ENCODE assay signal across 10 cellular contexts in genomic region chr18:57806891-57807280, GRCh38. TPM values are rescaled to one million over a fixed set of nuclear protein-coding genes. Genes with fewer than 3 reads are reported as not detected.
DNase-seq lines count a peak whose midpoint lies in the region; TF ChIP-seq lines count a peak whose summit lies in the region.
"Had no signal": no experiment of that assay in that cellular context is flagged by ENCODE, and none has a peak within 500 bp of the region (broad histone marks: within the 10 kb centered on the region; RNA-seq: fewer than 3 reads in every experiment).

No MANE protein-coding gene starts in this region.

- TF ChIP-seq EP300 in transverse colon (IDR thresholded peaks at IDR 0.05; ENCODE audit: low read depth): no peak

- no peaks in the 10 kb centered on the region; the same call in 1 of the 2 replicates for H3K27me3 Mint-ChIP-seq in HFFc6 (ENCODE audit: insufficient read depth)

- H3K4me1 ChIP-seq in adipocyte (ENCODE audit: control insufficient read depth, insufficient read depth, low read length) (peaks cover 43% of the 10 kb centered on the region), right atrium auricular region (peaks cover 0 to 43% of the 10 kb centered on the region in 2 donors), transverse colon (peaks cover 8 to 34% (median 17%) of the 10 kb centered on the region in 4 donors)

- H3K4me3 Mint-ChIP-seq in HFFc6: peak overlapping the region; percentile 80
- H3K4me3 Mint-ChIP-seq: stimulated activated naive B cell treated with anti-CD40 and anti-IgM and Interleukin-4, amounts not matched to agents 10 μg/mL and 1 μg/mL and 100 μg/mL, for 72 hours had no signal

- no peak for TF ChIP-seq POLR2A in transverse colon (IDR thresholded peaks at IDR 0.05)

- H3K9ac ChIP-seq in adipocyte (ENCODE audit: low read length): peak overlapping the region; percentile 82

- WGBS in transverse colon (ENCODE audit: low coverage in 1 of 2), 2 donors: 24 to 35% methylated on average over 3 of the region's 3 CpGs

- in situ Hi-C loops in transverse colon (cut with MboI; ENCODE audit: low pct_ligation_motif_present in 1 of 4, low pct_unique_long_range_greater_than_20kb in 1 of 4, low sequenced_read_pairs in 3 of 4): no loop called here

- H3K27me3 ChIP-seq in adipocyte (replicated peaks; ENCODE audit: control insufficient read depth, insufficient read depth, low read length): no peaks in the 10 kb centered on the region
- H3K27me3 ChIP-seq in right atrium auricular region: no peaks in the 10 kb centered on the region
- H3K27me3 ChIP-seq in transverse colon: peaks cover 14% of the 10 kb centered on the region

- peak overlapping the region; percentile 89 for H3K27ac Mint-ChIP-seq in HFFc6
- H3K27ac Mint-ChIP-seq: stimulated activated naive B cell treated with anti-CD40 and anti-IgM and Interleukin-4, amounts not matched to agents 10 μg/mL and 1 μg/mL and 100 μg/mL, for 72 hours had no signal

- H3K4me1 Mint-ChIP-seq in HFFc6 (ENCODE audit: low read depth): peaks cover 67% of the 10 kb centered on the region

- H3K27ac ChIP-seq in right atrium auricular region (peak overlapping the region; percentile 51 to 70), transverse colon (peak overlapping the region; percentile 49 to 73 (median 66))

- H3K4me3 ChIP-seq in adipocyte (ENCODE audit: low read length) (peak overlapping the region; percentile 69), right atrium auricular region (no peak overlapping the region), transverse colon (no peak overlapping the region)

- DNase-seq in HFFc6 (peak; percentile 87), adipocyte (ENCODE audit: low read depth) (peak; percentile 76), right atrium auricular region (ENCODE audit: low spot score) (peak; percentile 71), transverse colon (no peak), ecto neural progenitor cell (ENCODE audit: low spot score) (no peak), NK-92 (lab: John Stamatoyannopoulos, UW; ENCODE audit: unreplicated experiment) (no peak), MV-4-11 (lab: John Stamatoyannopoulos, UW) (no peak)
- DNase-seq: NCI-H1105 treated with DMSO at 0.1 percent for 48 hours; SHP77; stimulated activated naive B cell treated with anti-CD40 and anti-IgM and Interleukin-4, amounts not matched to agents 10 μg/mL and 1 μg/mL and 100 μg/mL, for 72 hours had no signal

- H3K9me3 ChIP-seq in adipocyte (ENCODE audit: control insufficient read depth, low read length): peaks cover 4% of the 10 kb centered on the region
- peaks cover under 1 to 4% of the 10 kb centered on the region in 2 donors for H3K9me3 ChIP-seq in right atrium auricular region
- peaks cover 0 to 3% of the 10 kb centered on the region in 2 donors for H3K9me3 ChIP-seq in transverse colon

- H3K36me3 ChIP-seq in adipocyte (ENCODE audit: control insufficient read depth, insufficient read depth, low read length, severe bottlenecking): no peaks in the 10 kb centered on the region
- H3K36me3 ChIP-seq in right atrium auricular region: no peaks in the 10 kb centered on the region
- no peaks in the 10 kb centered on the region for H3K36me3 ChIP-seq in transverse colon

- peaks cover 14% of the 10 kb centered on the region for H3K36me3 Mint-ChIP-seq in HFFc6 (ENCODE audit: low read depth)

- peaks cover 10% of the 10 kb centered on the region for H3K9me3 Mint-ChIP-seq in HFFc6

- TF ChIP-seq CTCF in HFFc6 (IDR thresholded peaks at IDR 0.05): no peak
- no peak for TF ChIP-seq CTCF in right atrium auricular region (IDR thresholded peaks at IDR 0.05)
- no peak for TF ChIP-seq CTCF in transverse colon (IDR thresholded peaks at IDR 0.05)

- intact Hi-C loops in transverse colon (cut with DNase I; ENCODE audit: low total_unique reads): no loop called here

RNA-seq across cellular contexts. Expression of gene ATP8B1, which starts 3.8 kb away (rescaled TPM):
- total RNA-seq in HFFc6 (2021; fragmentation: NEBNext Ultra II Directional; extraction: Animal tissue kit (Norgen Biotek cat#: 25700)): 100 to 1,000 TPM in 3 of 6 experiments, 10 to 100 TPM in 3; 78.8 to 115 (median 94.6) TPM
- 10 to 100 TPM in 1 of 2 donors, 1 to 10 TPM in 1; 6.0 to 13.0 TPM for total RNA-seq in right atrium auricular region
- 100 to 1,000 TPM; 120 to 321 (median 252) TPM for total RNA-seq in transverse colon

Comparison
In these comparisons a context has a peak if more than half of its experiments do, and no peak if none do; other contexts are left out.
1. DNase-seq: peak in HFFc6 (single experiment), adipocyte (single experiment) and right atrium auricular region (single experiment); none in transverse colon (single experiment), ecto neural progenitor cell (single experiment), NK-92 (single experiment) and MV-4-11 (single experiment).
2. RNA of gene ATP8B1, which starts 3.8 kb away (total RNA-seq): 120 to 321 TPM in transverse colon and 78.8 to 115 TPM in HFFc6; 6.0 to 13.0 TPM in right atrium auricular region; every median in the first group is over 4 times any median in the second.